Comparison of ENCODE assay signal across 8 cellular contexts in genomic region chr6:8435845-8436168, GRCh38.
DNase-seq lines count a peak whose midpoint lies in the region; ATAC-seq and TF ChIP-seq lines count a peak whose summit lies in the region.

No MANE protein-coding gene starts in this region.

- DNase-seq in MM.1S (no peak), DMS 273 treated with DMSO at 0.1 percent for 48 hours (lab: John Stamatoyannopoulos, UW) (no peak), NCI-H1092 (lab: John Stamatoyannopoulos, UW) (no peak)
- no peak for DNase-seq in stimulated activated CD4-positive, alpha-beta T cell treated with anti-CD3 and anti-CD28 coated beads, Interleukin-2, amount 100 ng/mL, for 24 hours

- peaks cover 17% of the 10 kb centered on the region for H3K36me3 Mint-ChIP-seq in dendritic cell treated with granulocyte-macrophage colony-stimulating factor and Interleukin-4, amounts not matched to agents 40 ng/mL and 50 ng/mL, for 4 days (ENCODE audit: low read depth)

- H3K9me3 ChIP-seq in ES-I3 (ENCODE audit: control insufficient read depth, insufficient read depth, low read length): no peaks in the 10 kb centered on the region
- no peaks in the 10 kb centered on the region for H3K9me3 ChIP-seq in MM.1S (replicated peaks; ENCODE audit: insufficient read depth, low read length)
- H3K9me3 ChIP-seq in muscle layer of colon (ENCODE audit: low read length): no peaks in the 10 kb centered on the region

- H3K4me1 ChIP-seq in ES-I3 (ENCODE audit: insufficient read depth, low read length) (no peaks in the 10 kb centered on the region), MM.1S (ENCODE audit: low read length) (peaks cover 4% of the 10 kb centered on the region; the same call in 1 of the 2 replicates), muscle layer of colon (ENCODE audit: insufficient read depth, low read length) (peaks cover 17% of the 10 kb centered on the region)

- H2AFZ ChIP-seq in MM.1S (ENCODE audit: low read length): peak overlapping the region; percentile 100

- H3K4me1 Mint-ChIP-seq in dendritic cell treated with granulocyte-macrophage colony-stimulating factor and Interleukin-4, amounts not matched to agents 40 ng/mL and 50 ng/mL, for 4 days (ENCODE audit: low read depth): peaks cover 28% of the 10 kb centered on the region

- peak overlapping the region; percentile 83 for H3K4me2 ChIP-seq in MM.1S (ENCODE audit: low read depth, low read length)

- H4K20me1 ChIP-seq in MM.1S (ENCODE audit: insufficient read depth, low read length): no peaks in the 10 kb centered on the region

- H3K79me2 ChIP-seq in MM.1S (ENCODE audit: low read length): peaks cover 24% of the 10 kb centered on the region

- peaks cover 3% of the 10 kb centered on the region for H3K27me3 Mint-ChIP-seq in dendritic cell treated with granulocyte-macrophage colony-stimulating factor and Interleukin-4, amounts not matched to agents 40 ng/mL and 50 ng/mL, for 4 days

- H3K4me3 ChIP-seq in MM.1S (ENCODE audit: low read length): peak overlapping the region; percentile 86
- peak overlapping the region; percentile 57 to 99 for H3K4me3 ChIP-seq in muscle layer of colon (ENCODE audit: low read depth in 1 of 2, low read length in 2 of 2)

- H3K27me3 ChIP-seq in MM.1S (replicated peaks; ENCODE audit: insufficient read depth, low read length): 0 out of 2 replicates have a peak, but pooled peaks cover 2% of the 10 kb centered on the region
- H3K27me3 ChIP-seq in muscle layer of colon (ENCODE audit: control insufficient read depth in 1 of 2, insufficient read depth in 2 of 2, low read length in 2 of 2): no peaks in the 10 kb centered on the region

- H3K27ac ChIP-seq in MM.1S (ENCODE audit: low read length): no peak overlapping the region
- peak overlapping the region; percentile 86 for H3K27ac ChIP-seq in muscle layer of colon (ENCODE audit: low read depth, low read length)

- H3K9ac ChIP-seq in ES-I3 (ENCODE audit: low read depth, low read length) (peak overlapping the region; percentile 100), MM.1S (ENCODE audit: low read length) (peak overlapping the region; percentile 83; the same call in 1 of the 2 replicates), muscle layer of colon (ENCODE audit: low read length) (peak overlapping the region; percentile 94)

- H3K9me2 ChIP-seq in MM.1S (replicated peaks; ENCODE audit: insufficient read depth, low read length): no peaks in the 10 kb centered on the region

- peak overlapping the region; percentile 97 for H3K27ac Mint-ChIP-seq in dendritic cell treated with granulocyte-macrophage colony-stimulating factor and Interleukin-4, amounts not matched to agents 40 ng/mL and 50 ng/mL, for 4 days

- H3K4me3 Mint-ChIP-seq in dendritic cell treated with granulocyte-macrophage colony-stimulating factor and Interleukin-4, amounts not matched to agents 40 ng/mL and 50 ng/mL, for 4 days: peak overlapping the region; percentile 92

- ATAC-seq in HG03439 (IDR thresholded peaks at IDR 0.05; ENCODE audit: unreplicated experiment): no peak

- TF ChIP-seq CTCF in MM.1S (IDR thresholded peaks at IDR 0.05; ENCODE audit: low read length): no peak

- H3K36me3 ChIP-seq in ES-I3 (ENCODE audit: insufficient read depth, low read length) (no peaks in the 10 kb centered on the region), MM.1S (replicated peaks; ENCODE audit: insufficient read depth, low read length) (no peaks in the 10 kb centered on the region), muscle layer of colon (ENCODE audit: insufficient read depth, low read length) (no peaks in the 10 kb centered on the region)

- H3K9me3 Mint-ChIP-seq in dendritic cell treated with granulocyte-macrophage colony-stimulating factor and Interleukin-4, amounts not matched to agents 40 ng/mL and 50 ng/mL, for 4 days: peaks cover 9% of the 10 kb centered on the region

- H3F3A ChIP-seq in MM.1S (ENCODE audit: insufficient read depth, low read length): no peaks in the 10 kb centered on the region

- intact Hi-C loops in dendritic cell treated with granulocyte-macrophage colony-stimulating factor and Interleukin-4, amounts not matched to agents 40 ng/mL and 50 ng/mL, for 4 days (cut with micrococcal nuclease): loop anchor here (10.0 kb wide), 3 partner anchors 331 to 1969 kb away; partner anchors contain the start of genes BLOC1S5 and EEF1E1
